2 cellular contexts compared by ENCODE assay signal in the genomic region with DNA sequence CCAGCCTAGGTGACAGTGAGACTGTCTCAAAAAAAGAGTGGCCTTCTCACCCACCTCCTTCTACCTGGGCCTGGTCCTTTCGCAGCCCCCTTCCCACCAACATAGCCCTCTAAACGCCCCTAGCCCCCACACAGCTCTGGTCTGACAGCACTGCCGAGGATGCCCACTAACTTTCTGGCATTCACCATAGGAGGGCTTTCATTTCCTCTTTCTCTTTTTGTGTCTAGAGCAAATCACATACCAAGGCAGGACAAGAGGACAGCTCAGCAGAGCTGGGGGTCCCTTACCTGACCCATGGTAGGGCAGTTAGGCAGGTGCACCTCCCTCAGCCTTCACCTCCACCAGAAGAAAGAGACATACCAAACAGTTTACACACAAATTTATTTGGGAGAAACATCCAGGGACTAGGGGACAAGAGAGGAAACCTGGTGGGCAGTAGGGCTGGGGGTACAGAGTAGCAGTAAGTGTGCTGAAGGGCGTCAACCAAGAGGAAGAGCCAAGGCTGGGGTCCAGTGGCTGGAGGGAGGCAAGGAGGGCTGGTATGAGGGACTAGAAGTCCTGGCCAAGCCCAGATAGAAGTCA.
A peak's percentile ranks its signal among the peaks of the same experiment; 100 is the strongest.
TF ChIP-seq lines count a peak whose summit lies in the region.

No MANE protein-coding gene starts in this region.

TF ChIP-seq in GM12891, 5 proteins besides CTCF, POLR2A, EP300 and RAD21:
- TF ChIP-seq TAF1 (IDR thresholded peaks at IDR 0.05; ENCODE audit: low read depth, low read length) (no peak), PAX5 (IDR thresholded peaks at IDR 0.05; ENCODE audit: insufficient read depth, low read length, severe bottlenecking) (no peak), SPI1 (IDR thresholded peaks at IDR 0.05; ENCODE audit: low read depth, low read length) (peak; percentile 85)

TF ChIP-seq in SK-N-SH, 30 proteins besides CTCF, POLR2A, EP300 and RAD21:
- TF ChIP-seq, protein P1, sequence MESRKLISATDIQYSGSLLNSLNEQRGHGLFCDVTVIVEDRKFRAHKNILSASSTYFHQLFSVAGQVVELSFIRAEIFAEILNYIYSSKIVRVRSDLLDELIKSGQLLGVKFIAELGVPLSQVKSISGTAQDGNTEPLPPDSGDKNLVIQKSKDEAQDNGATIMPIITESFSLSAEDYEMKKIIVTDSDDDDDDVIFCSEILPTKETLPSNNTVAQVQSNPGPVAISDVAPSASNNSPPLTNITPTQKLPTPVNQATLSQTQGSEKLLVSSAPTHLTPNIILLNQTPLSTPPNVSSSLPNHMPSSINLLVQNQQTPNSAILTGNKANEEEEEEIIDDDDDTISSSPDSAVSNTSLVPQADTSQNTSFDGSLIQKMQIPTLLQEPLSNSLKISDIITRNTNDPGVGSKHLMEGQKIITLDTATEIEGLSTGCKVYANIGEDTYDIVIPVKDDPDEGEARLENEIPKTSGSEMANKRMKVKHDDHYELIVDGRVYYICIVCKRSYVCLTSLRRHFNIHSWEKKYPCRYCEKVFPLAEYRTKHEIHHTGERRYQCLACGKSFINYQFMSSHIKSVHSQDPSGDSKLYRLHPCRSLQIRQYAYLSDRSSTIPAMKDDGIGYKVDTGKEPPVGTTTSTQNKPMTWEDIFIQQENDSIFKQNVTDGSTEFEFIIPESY (IDR thresholded peaks at IDR 0.05; ENCODE audit: borderline replicate concordance, low read depth): no peak
- TF ChIP-seq RXRA (IDR thresholded peaks at IDR 0.05; ENCODE audit: borderline replicate concordance, low read depth) (no peak), POLR2AphosphoS5 (IDR thresholded peaks at IDR 0.05; ENCODE audit: low read depth, low read length) (no peak), MEF2A (IDR thresholded peaks at IDR 0.05; ENCODE audit: borderline replicate concordance, low read depth) (no peak), FOXJ3 (CRISPR knock-in tag; IDR thresholded peaks at IDR 0.05) (no peak), TCF12 (IDR thresholded peaks at IDR 0.05) (no peak), EZH2phosphoT487 (IDR thresholded peaks at IDR 0.05; ENCODE audit: borderline replicate concordance, low read depth) (no peak), YY1 (IDR thresholded peaks at IDR 0.05; ENCODE audit: low read depth) (no peak), FOSL2 (IDR thresholded peaks at IDR 0.05; ENCODE audit: borderline replicate concordance, low read depth) (no peak), MXI1 (IDR thresholded peaks at IDR 0.05; ENCODE audit: low read depth, low read length) (no peak), GATA2 (CRISPR knock-in tag; IDR thresholded peaks at IDR 0.05) (no peak)
- TF ChIP-seq, protein P2, sequence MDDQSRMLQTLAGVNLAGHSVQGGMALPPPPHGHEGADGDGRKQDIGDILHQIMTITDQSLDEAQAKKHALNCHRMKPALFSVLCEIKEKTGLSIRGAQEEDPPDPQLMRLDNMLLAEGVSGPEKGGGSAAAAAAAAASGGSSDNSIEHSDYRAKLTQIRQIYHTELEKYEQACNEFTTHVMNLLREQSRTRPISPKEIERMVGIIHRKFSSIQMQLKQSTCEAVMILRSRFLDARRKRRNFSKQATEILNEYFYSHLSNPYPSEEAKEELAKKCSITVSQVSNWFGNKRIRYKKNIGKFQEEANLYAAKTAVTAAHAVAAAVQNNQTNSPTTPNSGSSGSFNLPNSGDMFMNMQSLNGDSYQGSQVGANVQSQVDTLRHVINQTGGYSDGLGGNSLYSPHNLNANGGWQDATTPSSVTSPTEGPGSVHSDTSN (IDR thresholded peaks at IDR 0.05): no peak
- TF ChIP-seq, protein P3, sequence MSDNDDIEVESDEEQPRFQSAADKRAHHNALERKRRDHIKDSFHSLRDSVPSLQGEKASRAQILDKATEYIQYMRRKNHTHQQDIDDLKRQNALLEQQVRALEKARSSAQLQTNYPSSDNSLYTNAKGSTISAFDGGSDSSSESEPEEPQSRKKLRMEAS (IDR thresholded peaks at IDR 0.05; ENCODE audit: low read depth): no peak
- TF ChIP-seq, protein P4, sequence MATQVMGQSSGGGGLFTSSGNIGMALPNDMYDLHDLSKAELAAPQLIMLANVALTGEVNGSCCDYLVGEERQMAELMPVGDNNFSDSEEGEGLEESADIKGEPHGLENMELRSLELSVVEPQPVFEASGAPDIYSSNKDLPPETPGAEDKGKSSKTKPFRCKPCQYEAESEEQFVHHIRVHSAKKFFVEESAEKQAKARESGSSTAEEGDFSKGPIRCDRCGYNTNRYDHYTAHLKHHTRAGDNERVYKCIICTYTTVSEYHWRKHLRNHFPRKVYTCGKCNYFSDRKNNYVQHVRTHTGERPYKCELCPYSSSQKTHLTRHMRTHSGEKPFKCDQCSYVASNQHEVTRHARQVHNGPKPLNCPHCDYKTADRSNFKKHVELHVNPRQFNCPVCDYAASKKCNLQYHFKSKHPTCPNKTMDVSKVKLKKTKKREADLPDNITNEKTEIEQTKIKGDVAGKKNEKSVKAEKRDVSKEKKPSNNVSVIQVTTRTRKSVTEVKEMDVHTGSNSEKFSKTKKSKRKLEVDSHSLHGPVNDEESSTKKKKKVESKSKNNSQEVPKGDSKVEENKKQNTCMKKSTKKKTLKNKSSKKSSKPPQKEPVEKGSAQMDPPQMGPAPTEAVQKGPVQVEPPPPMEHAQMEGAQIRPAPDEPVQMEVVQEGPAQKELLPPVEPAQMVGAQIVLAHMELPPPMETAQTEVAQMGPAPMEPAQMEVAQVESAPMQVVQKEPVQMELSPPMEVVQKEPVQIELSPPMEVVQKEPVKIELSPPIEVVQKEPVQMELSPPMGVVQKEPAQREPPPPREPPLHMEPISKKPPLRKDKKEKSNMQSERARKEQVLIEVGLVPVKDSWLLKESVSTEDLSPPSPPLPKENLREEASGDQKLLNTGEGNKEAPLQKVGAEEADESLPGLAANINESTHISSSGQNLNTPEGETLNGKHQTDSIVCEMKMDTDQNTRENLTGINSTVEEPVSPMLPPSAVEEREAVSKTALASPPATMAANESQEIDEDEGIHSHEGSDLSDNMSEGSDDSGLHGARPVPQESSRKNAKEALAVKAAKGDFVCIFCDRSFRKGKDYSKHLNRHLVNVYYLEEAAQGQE (IDR thresholded peaks at IDR 0.05; ENCODE audit: low read depth, low read length): no peak
- TF ChIP-seq, protein P5, sequence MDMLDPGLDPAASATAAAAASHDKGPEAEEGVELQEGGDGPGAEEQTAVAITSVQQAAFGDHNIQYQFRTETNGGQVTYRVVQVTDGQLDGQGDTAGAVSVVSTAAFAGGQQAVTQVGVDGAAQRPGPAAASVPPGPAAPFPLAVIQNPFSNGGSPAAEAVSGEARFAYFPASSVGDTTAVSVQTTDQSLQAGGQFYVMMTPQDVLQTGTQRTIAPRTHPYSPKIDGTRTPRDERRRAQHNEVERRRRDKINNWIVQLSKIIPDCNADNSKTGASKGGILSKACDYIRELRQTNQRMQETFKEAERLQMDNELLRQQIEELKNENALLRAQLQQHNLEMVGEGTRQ (IDR thresholded peaks at IDR 0.05; ENCODE audit: borderline replicate concordance, low read depth, low read length): no peak
